ENCODE assay signal across 13 cellular contexts in the genomic region with DNA sequence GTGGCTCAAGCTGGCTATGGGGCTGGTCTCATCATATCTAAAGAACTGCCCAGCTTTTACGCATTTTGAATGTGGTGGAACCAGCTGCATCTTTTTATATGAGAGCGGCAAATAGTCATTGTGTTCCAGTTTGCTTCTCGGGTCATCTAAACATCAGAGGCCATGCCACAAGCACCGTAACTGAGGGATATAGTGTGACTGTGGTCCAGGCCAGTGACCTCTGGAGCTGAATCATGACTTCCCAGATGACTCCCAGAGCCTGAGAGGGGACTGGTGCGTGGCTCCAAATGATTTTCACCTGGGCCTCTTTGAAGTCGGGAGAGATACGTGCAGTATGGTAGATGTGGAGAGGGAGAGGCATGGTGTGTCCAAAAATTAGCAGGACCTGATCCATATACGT.
DNase-seq lines count a peak whose midpoint lies in the region; ATAC-seq, FAIRE-seq and TF ChIP-seq lines count a peak whose summit lies in the region.
"Had no signal": no experiment of that assay in that cellular context is flagged by ENCODE, and none has a peak within 500 bp of the region (broad histone marks: within the 10 kb centered on the region; RNA-seq: fewer than 3 reads in every experiment).

No MANE protein-coding gene starts in this region.

- H3K4me1 ChIP-seq in breast epithelium (peaks cover 0 to 22% of the 10 kb centered on the region in 2 donors), lower lobe of right lung (peaks cover 67% of the 10 kb centered on the region)
- H3K4me1 ChIP-seq: neural progenitor cell had no signal

- no peaks in the 10 kb centered on the region for H3K9me3 Mint-ChIP-seq in stimulated activated memory B cell treated with anti-CD40 and anti-IgM and Interleukin-4, amounts not matched to agents 10 μg/mL and 1 μg/mL and 100 μg/mL, for 72 hours
- H3K9me3 Mint-ChIP-seq: activated naive CD8-positive, alpha-beta T cell treated with anti-CD3 and anti-CD28 coated beads, Interleukin-2, amount 50 U/mL, for 24 hours; neural progenitor cell had no signal

- TF ChIP-seq POLR2A in breast epithelium (IDR thresholded peaks at IDR 0.05), result no peak
- TF ChIP-seq POLR2A in H54 (IDR thresholded peaks at IDR 0.05; ENCODE audit: low read depth, low read length), result no peak

- H3K36me3 ChIP-seq in breast epithelium (no peaks in the 10 kb centered on the region), lower lobe of right lung (no peaks in the 10 kb centered on the region)
- H3K36me3 ChIP-seq: neural progenitor cell had no signal

- peak; percentile 84 for DNase-seq in LHCN-M2 (ENCODE audit: low read depth)
- DNase-seq in breast epithelium (ENCODE audit: low spot score in 2 of 2), result no peak
- DNase-seq in lower lobe of right lung, result no peak
- no peak for DNase-seq in hepatic stellate cell (ENCODE audit: low spot score)
- no peak for DNase-seq in NCI-H187 (lab: John Stamatoyannopoulos, UW)
- DNase-seq in H54 (ENCODE audit: insufficient read length, low spot score), result no peak
- DNase-seq: activated CD8-positive, alpha-beta memory T cell treated with anti-CD3 and anti-CD28 coated beads, Interleukin-2, amount 10 ng/mL, durations not matched to agents 7 days and 5 days; activated naive CD8-positive, alpha-beta T cell treated with anti-CD3 and anti-CD28 coated beads, Interleukin-2, amount 50 U/mL, for 24 hours; stimulated activated CD4-positive, alpha-beta T cell treated with anti-CD3 and anti-CD28 coated beads, Interleukin-1b, Interleukin-23, amount 100 ng/mL, for 48 hours; stimulated activated naive CD4-positive, alpha-beta T cell treated with Interleukin-2 at 50 U/mL for 16 hours had no signal

- H3K27me3 Mint-ChIP-seq in stimulated activated memory B cell treated with anti-CD40 and anti-IgM and Interleukin-4, amounts not matched to agents 10 μg/mL and 1 μg/mL and 100 μg/mL, for 72 hours, result no peaks in the 10 kb centered on the region
- H3K27me3 Mint-ChIP-seq: activated naive CD8-positive, alpha-beta T cell treated with anti-CD3 and anti-CD28 coated beads, Interleukin-2, amount 50 U/mL, for 24 hours had no signal

- H3K9me3 ChIP-seq in breast epithelium, result no peaks in the 10 kb centered on the region
- H3K9me3 ChIP-seq in lower lobe of right lung, result no peaks in the 10 kb centered on the region

- no peak overlapping the region for H3K4me3 ChIP-seq in breast epithelium
- H3K4me3 ChIP-seq in lower lobe of right lung, result no peak overlapping the region
- H3K4me3 ChIP-seq: neural progenitor cell had no signal

- peak overlapping the region; percentile 5 for H3K27ac Mint-ChIP-seq in stimulated activated memory B cell treated with anti-CD40 and anti-IgM and Interleukin-4, amounts not matched to agents 10 μg/mL and 1 μg/mL and 100 μg/mL, for 72 hours
- H3K27ac Mint-ChIP-seq: activated CD8-positive, alpha-beta memory T cell treated with anti-CD3 and anti-CD28 coated beads, Interleukin-2, amount 10 ng/mL, durations not matched to agents 7 days and 5 days; activated naive CD8-positive, alpha-beta T cell treated with anti-CD3 and anti-CD28 coated beads, Interleukin-2, amount 50 U/mL, for 24 hours; neural progenitor cell had no signal

- H3K27ac ChIP-seq in breast epithelium (peak overlapping the region; percentile 70 to 77), lower lobe of right lung (peak overlapping the region; percentile 60)
- H3K27ac ChIP-seq: neural progenitor cell had no signal

- intact Hi-C loops in breast epithelium (cut with DNase I; ENCODE audit: low total_unique reads) (no loop called here), lower lobe of right lung (cut with DNase I) (no loop called here)

- H3K4me3 Mint-ChIP-seq in stimulated activated memory B cell treated with anti-CD40 and anti-IgM and Interleukin-4, amounts not matched to agents 10 μg/mL and 1 μg/mL and 100 μg/mL, for 72 hours, result no peak overlapping the region
- H3K4me3 Mint-ChIP-seq: activated CD8-positive, alpha-beta memory T cell treated with anti-CD3 and anti-CD28 coated beads, Interleukin-2, amount 10 ng/mL, durations not matched to agents 7 days and 5 days; activated naive CD8-positive, alpha-beta T cell treated with anti-CD3 and anti-CD28 coated beads, Interleukin-2, amount 50 U/mL, for 24 hours; neural progenitor cell had no signal

- FAIRE-seq in H54 (lab: Jason Lieb, UNC), result no peak

- H3K36me3 Mint-ChIP-seq in stimulated activated memory B cell treated with anti-CD40 and anti-IgM and Interleukin-4, amounts not matched to agents 10 μg/mL and 1 μg/mL and 100 μg/mL, for 72 hours, result peaks cover 16% of the 10 kb centered on the region
- H3K36me3 Mint-ChIP-seq: activated CD8-positive, alpha-beta memory T cell treated with anti-CD3 and anti-CD28 coated beads, Interleukin-2, amount 10 ng/mL, durations not matched to agents 7 days and 5 days had no signal

- H3K27me3 ChIP-seq in breast epithelium (no peaks in the 10 kb centered on the region), lower lobe of right lung (ENCODE audit: low read depth) (no peaks in the 10 kb centered on the region)
- H3K27me3 ChIP-seq: neural progenitor cell had no signal

- H3K4me1 Mint-ChIP-seq in stimulated activated memory B cell treated with anti-CD40 and anti-IgM and Interleukin-4, amounts not matched to agents 10 μg/mL and 1 μg/mL and 100 μg/mL, for 72 hours, result peaks cover 48% of the 10 kb centered on the region

- TF ChIP-seq CTCF in breast epithelium (IDR thresholded peaks at IDR 0.05) (no peak), lower lobe of right lung (IDR thresholded peaks at IDR 0.05) (no peak)

- no peak for ATAC-seq in lower lobe of right lung
- no peak for ATAC-seq in stimulated activated memory B cell treated with anti-CD40 and anti-IgM and Interleukin-4, amounts not matched to agents 10 μg/mL and 1 μg/mL and 100 μg/mL, for 72 hours
- ATAC-seq in GM18868 (IDR thresholded peaks at IDR 0.05; ENCODE audit: unreplicated experiment), result no peak
- ATAC-seq: activated CD8-positive, alpha-beta memory T cell treated with anti-CD3 and anti-CD28 coated beads, Interleukin-2, amount 10 ng/mL, durations not matched to agents 7 days and 5 days; activated naive CD8-positive, alpha-beta T cell treated with anti-CD3 and anti-CD28 coated beads, Interleukin-2, amount 50 U/mL, for 24 hours had no signal
